In the genomic region with DNA sequence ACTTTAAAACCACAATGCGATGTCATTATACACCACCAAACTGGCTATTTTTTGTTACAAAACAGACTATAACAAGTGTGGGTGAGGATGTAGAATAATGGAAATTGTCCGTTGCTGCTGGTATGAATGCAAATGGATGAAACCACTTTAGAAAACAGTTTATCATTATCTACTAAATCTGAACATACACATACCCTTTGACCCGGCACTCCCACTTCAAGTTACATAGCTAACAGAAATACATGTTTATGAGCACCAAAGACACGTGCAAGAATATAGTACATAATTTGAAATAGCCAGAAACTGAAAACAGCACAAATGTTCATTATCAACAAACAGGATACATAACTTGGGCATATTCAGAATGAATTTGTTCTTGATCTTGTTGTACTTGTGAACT, we compare ENCODE assay signal across 10 cellular contexts.
"Had no signal": no experiment of that assay in that cellular context is flagged by ENCODE, and none has a peak within 500 bp of the region (broad histone marks: within the 10 kb centered on the region; RNA-seq: fewer than 3 reads in every experiment).

No MANE protein-coding gene starts in this region.

- H3K36me3 ChIP-seq: HAP-1 had no signal

- H3K27ac ChIP-seq: GM23248 had no signal

- ATAC-seq: HCT116, K562 had no signal

- H3K4me1 ChIP-seq: HAP-1 had no signal

- H3K4me3 ChIP-seq: GM23248, HAP-1, K562 had no signal

- FAIRE-seq: HTR-8/SVneo, K562 had no signal

- DNase-seq: GM23248, GOT3, H7, HFFc6, IMR-90, KG1 had no signal
